Comparison of ENCODE assay signal across 20 cellular contexts in the genomic region with DNA sequence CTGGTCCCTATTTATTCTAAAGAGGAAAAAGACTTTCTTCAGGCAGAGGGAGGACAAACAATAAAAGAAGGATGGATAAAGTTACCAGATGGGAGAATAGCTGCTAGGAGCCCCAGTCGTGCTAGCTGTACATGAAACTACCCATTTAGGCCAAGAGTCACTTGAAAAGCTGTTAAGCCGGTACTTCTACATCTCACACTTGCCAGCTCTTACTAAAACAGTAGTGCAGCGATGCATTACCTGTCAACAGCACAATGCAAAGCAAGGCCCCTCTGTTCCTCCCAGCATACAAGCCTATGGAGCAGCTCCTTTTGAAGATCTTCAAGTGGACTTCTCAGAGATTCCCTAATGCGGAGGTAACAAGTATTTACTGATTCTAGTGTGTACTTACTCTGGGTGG.
A peak's percentile ranks its signal among the peaks of the same experiment; 100 is the strongest.
DNase-seq lines count a peak whose midpoint lies in the region; ATAC-seq and TF ChIP-seq lines count a peak whose summit lies in the region.
"Had no signal": no experiment of that assay in that cellular context is flagged by ENCODE, and none has a peak within 500 bp of the region (broad histone marks: within the 10 kb centered on the region; RNA-seq: fewer than 3 reads in every experiment).

No MANE protein-coding gene starts in this region.

- intact Hi-C loops in heart right ventricle (cut with DNase I), result no loop called here
- intact Hi-C loops in stomach (cut with DNase I; ENCODE audit: low total_unique reads), result no loop called here

- H3K27me3 ChIP-seq in heart right ventricle, result no peaks in the 10 kb centered on the region
- no peaks in the 10 kb centered on the region for H3K27me3 ChIP-seq in stomach
- H3K27me3 ChIP-seq: BE2C, upper lobe of left lung had no signal

- H3K4me3 ChIP-seq in epithelial cell of esophagus (ENCODE audit: low read length), result no peak overlapping the region
- H3K4me3 ChIP-seq in heart right ventricle, result no peak overlapping the region
- H3K4me3 ChIP-seq in stomach, result no peak overlapping the region
- H3K4me3 ChIP-seq: smooth muscle cell, upper lobe of left lung had no signal

- H3K27ac ChIP-seq in heart right ventricle (no peak overlapping the region), stomach (no peak overlapping the region)
- H3K27ac ChIP-seq: upper lobe of left lung had no signal

- H3K9me3 ChIP-seq in heart right ventricle (peaks cover 0 to 12% (median 0%) of the 10 kb centered on the region in 11 donors), stomach (peaks cover 0 to 14% (median 4%) of the 10 kb centered on the region in 4 donors)
- H3K9me3 ChIP-seq: BE2C, upper lobe of left lung had no signal

- TF ChIP-seq POLR2A in stomach (IDR thresholded peaks at IDR 0.05), result no peak

- TF ChIP-seq EP300 in stomach (IDR thresholded peaks at IDR 0.05), result no peak

- DNase-seq in DMS153 treated with DMSO at 0.1 percent for 48 hours (lab: John Stamatoyannopoulos, UW; ENCODE audit: unreplicated experiment) (peak; percentile 54), NCI-H1417 (lab: John Stamatoyannopoulos, UW) (peak; percentile 45 to 99 (median 87)), NCI-H510A treated with DMSO at 0.1 percent for 48 hours (lab: John Stamatoyannopoulos, UW) (peak; percentile 89), epithelial cell of esophagus (ENCODE audit: low read depth) (peak; percentile 55), heart right ventricle (no peak), stomach (no peak), amygdala (lab: John Stamatoyannopoulos, UW) (no peak)
- DNase-seq: activated B cell treated with CpG ODN at 0.5 μM for 24 hours; activated CD8-positive, alpha-beta memory T cell treated with anti-CD3 and anti-CD28 coated beads for 24 hours; activated naive CD4-positive, alpha-beta T cell treated with anti-CD3 and anti-CD28 coated beads, Interleukin-2, amount 50 U/mL, for 16 hours; activated T-cell treated with anti-CD3 and anti-CD28 coated beads, Interleukin-2, amount 50 U/mL, for 48 hours; BE2C; Calu3; GF-D8; glutamatergic neuron; stimulated activated CD4-positive, alpha-beta T cell treated with anti-CD3 and anti-CD28 coated beads, Interleukin-4, amount 100 ng/mL, for 1 hour; stimulated activated naive CD8-positive, alpha-beta T cell treated with anti-CD3 and anti-CD28 coated beads, Interleukin-15, amount 100 ng/mL, for 72 hours; upper lobe of left lung had no signal

- H3K4me1 ChIP-seq in heart right ventricle, result no peaks in the 10 kb centered on the region
- no peaks in the 10 kb centered on the region for H3K4me1 ChIP-seq in stomach

- WGBS in heart right ventricle, 2 donors, result 70 to 78% methylated on average over 4 of the region's 4 CpGs
- WGBS in stomach, 5 donors, result 40 to 58% (median 54%) methylated on average over 4 of the region's 4 CpGs

- TF ChIP-seq CTCF in epithelial cell of esophagus (IDR thresholded peaks at IDR 0.05; ENCODE audit: insufficient read depth, low read depth, low read length, missing control alignments) (no peak), heart right ventricle (IDR thresholded peaks at IDR 0.05) (no peak), stomach (IDR thresholded peaks at IDR 0.05) (no peak)

- ATAC-seq in heart right ventricle (no peak), GM19023 (IDR thresholded peaks at IDR 0.05; ENCODE audit: unreplicated experiment) (no peak)
- ATAC-seq: stimulated activated naive CD8-positive, alpha-beta T cell treated with anti-CD3 and anti-CD28 coated beads, Interleukin-15, amount 100 ng/mL, for 72 hours had no signal

- H3K36me3 ChIP-seq in heart right ventricle (no peaks in the 10 kb centered on the region), stomach (no peaks in the 10 kb centered on the region)
- H3K36me3 ChIP-seq: BE2C, upper lobe of left lung had no signal

Comparison
In these comparisons a context has a peak if more than half of its experiments do, and no peak if none do; other contexts are left out.
1. DNase-seq: peak in DMS153 treated with DMSO at 0.1 percent for 48 hours (single experiment), NCI-H1417 (3 of 3), NCI-H510A treated with DMSO at 0.1 percent for 48 hours (single experiment) and epithelial cell of esophagus (single experiment); none in heart right ventricle (0 of 2), stomach (single experiment) and amygdala (0 of 56).